In genomic region chr10:71024490-71024889, GRCh38 we compare ENCODE assay signal across 9 cellular contexts.
"Had no signal": no experiment of that assay in that cellular context is flagged by ENCODE, and none has a peak within 500 bp of the region (broad histone marks: within the 10 kb centered on the region; RNA-seq: fewer than 3 reads in every experiment).

No MANE protein-coding gene starts in this region.

- H2AFZ ChIP-seq: GM23248 had no signal

- DNase-seq: GM23248, H9, HCEC 1CT, HFFc6, KG1 had no signal

- FAIRE-seq: H1, H54 had no signal

- H3K4me3 Mint-ChIP-seq: H9, HFFc6, IgD-negative memory B cell had no signal

- H3K9me3 Mint-ChIP-seq: HFFc6 had no signal

- H3K27ac ChIP-seq: GM23248, HL-60 had no signal

- H3K27ac Mint-ChIP-seq: HFFc6, IgD-negative memory B cell had no signal

- H3K9ac ChIP-seq: GM23248 had no signal

- H3K4me3 ChIP-seq: GM23248 had no signal

- H3K4me1 Mint-ChIP-seq: IgD-negative memory B cell had no signal
